In the genomic region with DNA sequence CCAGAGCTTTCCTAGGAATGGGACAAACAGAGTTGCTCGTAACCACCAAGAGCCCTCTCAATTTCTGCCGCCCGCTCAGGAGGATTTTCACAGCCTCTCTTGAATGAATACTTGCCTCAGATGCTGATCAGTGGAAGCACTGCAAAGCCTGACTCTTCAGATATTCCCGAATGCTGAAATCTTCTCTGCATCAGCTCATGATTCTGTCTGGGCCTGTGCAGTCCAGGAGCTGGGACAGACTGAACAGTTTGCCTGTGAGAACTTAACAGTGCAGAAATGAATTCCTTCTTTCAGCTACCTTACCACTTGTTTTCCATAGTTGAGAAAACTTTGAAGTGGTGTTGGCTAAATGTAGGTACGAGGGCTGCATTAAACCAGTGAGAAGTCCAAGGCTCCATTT, we compare ENCODE assay signal across 19 cellular contexts. TPM values are rescaled to one million over a fixed set of nuclear protein-coding genes. Genes with fewer than 3 reads are reported as not detected.
DNase-seq lines count a peak whose midpoint lies in the region; ATAC-seq and TF ChIP-seq lines count a peak whose summit lies in the region.
"Had no signal": no experiment of that assay in that cellular context is flagged by ENCODE, and none has a peak within 500 bp of the region (broad histone marks: within the 10 kb centered on the region; RNA-seq: fewer than 3 reads in every experiment).

No MANE protein-coding gene starts in this region.

- no peaks in the 10 kb centered on the region for H3K27me3 ChIP-seq in esophagus muscularis mucosa
- H3K27me3 ChIP-seq in muscle layer of duodenum (ENCODE audit: low read depth, low read length), result no peaks in the 10 kb centered on the region
- no peaks in the 10 kb centered on the region for H3K27me3 ChIP-seq in ovary
- H3K27me3 ChIP-seq: BE2C, tibial nerve had no signal

- H3K4me3 Mint-ChIP-seq in activated T-helper 17 cell treated with anti-CD3 and anti-CD28 coated beads, Interleukin-2, amount 50 U/mL, for 72 hours, result no peak overlapping the region
- H3K4me3 Mint-ChIP-seq: activated CD4-positive, alpha-beta T cell treated with anti-CD3 and anti-CD28 coated beads, Interleukin-2, amount 10 ng/mL, durations not matched to agents 24 days and 14 days; activated T-helper 1 cell treated with anti-CD3 and anti-CD28 coated beads, Interleukin-12 subunit alpha, Interleukin-12 subunit beta, Interleukin-2, Interleukin-4 antibody, amounts not matched to agents 30 ng/mL and 10 ng/mL and 1 ng/mL, durations not matched to agents 14 hours and 24 hours and 36 hours; neural crest cell had no signal

- no peak overlapping the region for H3K27ac Mint-ChIP-seq in activated T-helper 17 cell treated with anti-CD3 and anti-CD28 coated beads, Interleukin-2, amount 50 U/mL, for 72 hours
- H3K27ac Mint-ChIP-seq: activated CD4-positive, alpha-beta T cell treated with anti-CD3 and anti-CD28 coated beads, Interleukin-2, amount 10 ng/mL, durations not matched to agents 24 days and 14 days; activated T-helper 1 cell treated with anti-CD3 and anti-CD28 coated beads, Interleukin-12 subunit alpha, Interleukin-12 subunit beta, Interleukin-2, Interleukin-4 antibody, amounts not matched to agents 30 ng/mL and 10 ng/mL and 1 ng/mL, durations not matched to agents 14 hours and 24 hours and 36 hours had no signal

- TF ChIP-seq CTCF in esophagus muscularis mucosa (IDR thresholded peaks at IDR 0.05), result no peak
- TF ChIP-seq CTCF in ovary (IDR thresholded peaks at IDR 0.05), result no peak

- H3K36me3 ChIP-seq in esophagus muscularis mucosa, result no peaks in the 10 kb centered on the region
- no peaks in the 10 kb centered on the region for H3K36me3 ChIP-seq in muscle layer of duodenum (ENCODE audit: control insufficient read depth in 1 of 2, insufficient read depth in 2 of 2, low read length in 2 of 2)
- no peaks in the 10 kb centered on the region for H3K36me3 ChIP-seq in ovary
- H3K36me3 ChIP-seq: tibial nerve had no signal

- no peaks in the 10 kb centered on the region for H3K4me1 Mint-ChIP-seq in activated T-helper 17 cell treated with anti-CD3 and anti-CD28 coated beads, Interleukin-2, amount 50 U/mL, for 72 hours
- H3K4me1 Mint-ChIP-seq: activated CD4-positive, alpha-beta T cell treated with anti-CD3 and anti-CD28 coated beads, Interleukin-2, amount 10 ng/mL, durations not matched to agents 24 days and 14 days had no signal

- H3K4me1 ChIP-seq in esophagus muscularis mucosa, result peaks cover 71 to 92% (median 88%) of the 10 kb centered on the region in 4 donors
- H3K4me1 ChIP-seq in muscle layer of duodenum (ENCODE audit: control insufficient read depth in 1 of 2, insufficient read depth in 2 of 2, low read length in 2 of 2), result peaks cover 17 to 46% of the 10 kb centered on the region in 2 donors
- peaks cover 27% of the 10 kb centered on the region for H3K4me1 ChIP-seq in ovary (ENCODE audit: insufficient read depth)

- H3K27me3 Mint-ChIP-seq in activated T-helper 17 cell treated with anti-CD3 and anti-CD28 coated beads, Interleukin-2, amount 50 U/mL, for 72 hours, result no peaks in the 10 kb centered on the region
- H3K27me3 Mint-ChIP-seq: activated CD4-positive, alpha-beta T cell treated with anti-CD3 and anti-CD28 coated beads, Interleukin-2, amount 10 ng/mL, durations not matched to agents 24 days and 14 days had no signal

- H3K4me3 ChIP-seq in esophagus muscularis mucosa (no peak overlapping the region), muscle layer of duodenum (ENCODE audit: low read depth in 1 of 2, low read length in 2 of 2) (no peak overlapping the region), ovary (no peak overlapping the region)
- H3K4me3 ChIP-seq: tibial nerve had no signal

- no peaks in the 10 kb centered on the region for H3K36me3 Mint-ChIP-seq in activated T-helper 17 cell treated with anti-CD3 and anti-CD28 coated beads, Interleukin-2, amount 50 U/mL, for 72 hours (ENCODE audit: low read depth)

- no peak for ATAC-seq in activated T-helper 17 cell treated with anti-CD3 and anti-CD28 coated beads, Interleukin-2, amount 50 U/mL, for 72 hours (replicated peaks)
- ATAC-seq in GM18517 (IDR thresholded peaks at IDR 0.05; ENCODE audit: unreplicated experiment), result no peak
- ATAC-seq: HCT116 had no signal

- DNase-seq in esophagus muscularis mucosa (ENCODE audit: extremely low spot score) (no peak), ovary (no peak)
- DNase-seq: activated CD4-positive, alpha-beta T cell treated with anti-CD3 and anti-CD28 coated beads, Interleukin-2, amount 10 ng/mL, durations not matched to agents 24 days and 14 days; BE2C; DMS53; effector memory CD4-positive, alpha-beta T cell; Karpas-422; NCI-H526; RPMI8226 had no signal

- TF ChIP-seq EP300 in esophagus muscularis mucosa (IDR thresholded peaks at IDR 0.05), result no peak
- no peak for TF ChIP-seq EP300 in ovary (IDR thresholded peaks at IDR 0.05)

- H3K27ac ChIP-seq in angular gyrus (ENCODE audit: low read depth, low read length) (peak overlapping the region; percentile 92), esophagus muscularis mucosa (replicated peaks in 1 of 4) (peak overlapping the region; percentile 54 to 83 (median 74)), muscle layer of duodenum (ENCODE audit: low read length) (peak overlapping the region; percentile 70), temporal lobe (ENCODE audit: low read depth, low read length) (peak overlapping the region; percentile 82), ovary (peak overlapping the region in 1 of 2 donors; percentile 31)
- H3K27ac ChIP-seq: HL-60 had no signal

- H3K9me3 Mint-ChIP-seq in activated T-helper 17 cell treated with anti-CD3 and anti-CD28 coated beads, Interleukin-2, amount 50 U/mL, for 72 hours, result peaks cover 12% of the 10 kb centered on the region
- H3K9me3 Mint-ChIP-seq: activated CD4-positive, alpha-beta T cell treated with anti-CD3 and anti-CD28 coated beads, Interleukin-2, amount 10 ng/mL, durations not matched to agents 24 days and 14 days; activated T-helper 1 cell treated with anti-CD3 and anti-CD28 coated beads, Interleukin-12 subunit alpha, Interleukin-12 subunit beta, Interleukin-2, Interleukin-4 antibody, amounts not matched to agents 30 ng/mL and 10 ng/mL and 1 ng/mL, durations not matched to agents 14 hours and 24 hours and 36 hours had no signal

- intact Hi-C loops in esophagus muscularis mucosa (cut with DNase I) (no loop called here), ovary (cut with DNase I) (no loop called here)

- 86% methylated on average over 5 of the region's 5 CpGs for WGBS in esophagus muscularis mucosa
- WGBS in ovary, 3 donors, result 94 to 98% (median 96%) methylated on average over 5 of the region's 5 CpGs

- H3K9me3 ChIP-seq in esophagus muscularis mucosa (no peaks in the 10 kb centered on the region), muscle layer of duodenum (ENCODE audit: control insufficient read depth in 1 of 2, low read length in 2 of 2) (no peaks in the 10 kb centered on the region), ovary (no peaks in the 10 kb centered on the region)
- H3K9me3 ChIP-seq: BE2C, tibial nerve had no signal

- TF ChIP-seq POLR2A in esophagus muscularis mucosa (IDR thresholded peaks at IDR 0.05; ENCODE audit: low read depth) (no peak), ovary (IDR thresholded peaks at IDR 0.05) (no peak)

RNA-seq across cellular contexts. Expression of a gene that starts 17.1 kb away (rescaled TPM):
- total RNA-seq in esophagus muscularis mucosa (10 to 100 TPM; 24.5 to 38.6 (median 34.6) TPM), temporal lobe (78.7 TPM), ovary (10 to 100 TPM; 22.1 to 87.6 (median 54.4) TPM)
- total RNA-seq in activated T-helper 17 cell treated with anti-CD3 and anti-CD28 coated beads, Interleukin-2, amount 50 U/mL, for 72 hours, result 1 to 10 TPM in 1 of 2 donors, under 1 TPM in 1; 0.67 to 2.6 TPM
- 1 to 10 TPM; 5.8 to 7.4 TPM for polyA plus RNA-seq in ovary

Comparison
In these comparisons a context has a peak if more than half of its experiments do, and no peak if none do; other contexts are left out.
1. RNA of a gene that starts 17.1 kb away (total RNA-seq): 78.7 TPM in temporal lobe (single experiment), 22.1 to 87.6 TPM in ovary and 24.5 to 38.6 TPM in esophagus muscularis mucosa; 0.67 to 2.6 TPM in activated T-helper 17 cell treated with anti-CD3 and anti-CD28 coated beads, Interleukin-2, amount 50 U/mL, for 72 hours; every median in the first group is over 4 times any median in the second.